Comparison of ENCODE assay signal across 8 cellular contexts in the genomic region with DNA sequence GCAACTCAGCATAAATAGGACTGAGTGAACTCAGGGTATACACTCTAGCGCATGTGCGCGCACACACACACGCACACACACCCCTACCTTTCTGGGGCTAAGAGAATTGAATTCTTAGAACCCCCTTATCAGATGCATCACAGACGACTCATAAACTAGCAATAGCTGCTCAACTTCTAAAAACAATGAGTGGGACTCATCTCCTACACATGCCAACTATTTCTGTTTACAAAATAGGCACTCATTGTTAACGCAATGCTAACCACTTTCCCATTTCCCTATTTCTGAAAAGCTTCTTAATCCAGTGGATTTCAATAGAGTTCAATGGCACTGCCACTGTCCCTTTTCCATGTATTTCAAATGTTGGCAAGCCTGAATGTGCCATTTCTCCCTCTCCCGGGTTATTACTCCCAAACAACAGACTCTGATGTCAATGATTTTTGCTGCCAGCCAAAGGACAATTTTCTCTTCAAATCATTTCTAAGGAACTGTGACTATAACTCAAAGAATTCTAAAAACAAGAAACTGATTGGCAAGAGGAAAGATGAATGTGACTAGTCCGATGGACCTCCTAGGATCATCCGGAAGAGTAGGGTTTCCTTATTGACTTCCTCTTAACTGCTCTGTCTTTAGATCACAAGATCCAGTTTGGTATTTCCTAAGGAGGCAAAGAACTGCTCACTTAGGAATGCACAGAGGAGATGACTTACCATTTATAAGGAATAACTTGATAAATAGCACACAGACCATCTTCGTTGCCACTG. TPM values are rescaled to one million over a fixed set of nuclear protein-coding genes. Genes with fewer than 3 reads are reported as not detected.
DNase-seq lines count a peak whose midpoint lies in the region; ATAC-seq and TF ChIP-seq lines count a peak whose summit lies in the region.

No MANE protein-coding gene starts in this region.

- CTCF ChIA-PET in activated CD8-positive, alpha-beta memory T cell treated with anti-CD3 and anti-CD28 coated beads, Interleukin-2, amount 10 ng/mL, durations not matched to agents 7 days and 5 days (lab: Charles Lee): interaction anchor here (1.1 to 1.9 kb wide), 3 partner anchors 44 to 50 kb away, joined by 3 to 6 read pairs (median 3); no protein-coding TSS in a partner anchor

- 51% methylated on average over 10 of the region's 10 CpGs for WGBS in esophagus muscularis mucosa

- H3K4me1 Mint-ChIP-seq in activated CD8-positive, alpha-beta memory T cell treated with anti-CD3 and anti-CD28 coated beads, Interleukin-2, amount 10 ng/mL, durations not matched to agents 7 days and 5 days: peaks cover 96% of the 10 kb centered on the region

- no peaks in the 10 kb centered on the region for H3K27me3 Mint-ChIP-seq in activated CD8-positive, alpha-beta memory T cell treated with anti-CD3 and anti-CD28 coated beads, Interleukin-2, amount 10 ng/mL, durations not matched to agents 7 days and 5 days

- peaks cover 25% of the 10 kb centered on the region for H3K79me2 ChIP-seq in ACC112 (ENCODE audit: control insufficient read depth, insufficient read depth, low read length, unreplicated experiment)

- H3K27ac ChIP-seq in ACC112 (ENCODE audit: low read depth, low read length) (peak overlapping the region; percentile 99), esophagus muscularis mucosa (replicated peaks in 1 of 4) (peak overlapping the region; percentile 68 to 82 (median 78))

- TF ChIP-seq POLR2A in esophagus muscularis mucosa (IDR thresholded peaks at IDR 0.05; ENCODE audit: low read depth): no peak

- TF ChIP-seq EP300 in esophagus muscularis mucosa (IDR thresholded peaks at IDR 0.05): no peak

- peak; percentile 73 for ATAC-seq in activated CD8-positive, alpha-beta memory T cell treated with anti-CD3 and anti-CD28 coated beads, Interleukin-2, amount 10 ng/mL, durations not matched to agents 7 days and 5 days
- ATAC-seq in GM18858 (IDR thresholded peaks at IDR 0.05; ENCODE audit: unreplicated experiment) (no peak), sciatic nerve (no peak)

- intact Hi-C loops in esophagus muscularis mucosa (cut with DNase I): loop anchor here (5.0 kb wide), 1 partner anchor 42 kb away; no protein-coding TSS in a partner anchor
- intact Hi-C loops in sciatic nerve (cut with DNase I): no loop called here

- H3K4me1 ChIP-seq in ACC112 (ENCODE audit: control insufficient read depth, insufficient read depth, low read length, unreplicated experiment): peaks cover 45% of the 10 kb centered on the region
- H3K4me1 ChIP-seq in esophagus muscularis mucosa: peaks cover 54 to 100% (median 98%) of the 10 kb centered on the region in 4 donors

- peak overlapping the region; percentile 54 for H3K4me3 ChIP-seq in ACC112 (ENCODE audit: low read depth, low read length)
- H3K4me3 ChIP-seq in esophagus muscularis mucosa: no peak overlapping the region

- peak overlapping the region; percentile 65 for H3K4me3 Mint-ChIP-seq in activated CD8-positive, alpha-beta memory T cell treated with anti-CD3 and anti-CD28 coated beads, Interleukin-2, amount 10 ng/mL, durations not matched to agents 7 days and 5 days

- H3K27me3 ChIP-seq in ACC112 (ENCODE audit: insufficient read depth, low read length) (no peaks in the 10 kb centered on the region), esophagus muscularis mucosa (no peaks in the 10 kb centered on the region)

- no peaks in the 10 kb centered on the region for H3K9me3 Mint-ChIP-seq in activated CD8-positive, alpha-beta memory T cell treated with anti-CD3 and anti-CD28 coated beads, Interleukin-2, amount 10 ng/mL, durations not matched to agents 7 days and 5 days (ENCODE audit: low read depth)

- peak overlapping the region; percentile 94 for H3K27ac Mint-ChIP-seq in activated CD8-positive, alpha-beta memory T cell treated with anti-CD3 and anti-CD28 coated beads, Interleukin-2, amount 10 ng/mL, durations not matched to agents 7 days and 5 days

- H3K9me3 ChIP-seq in esophagus muscularis mucosa: no peaks in the 10 kb centered on the region

- peaks cover 20% of the 10 kb centered on the region for H3K36me3 ChIP-seq in ACC112 (ENCODE audit: insufficient read depth, low read length)
- H3K36me3 ChIP-seq in esophagus muscularis mucosa: peaks cover 0 to 6% (median 0%) of the 10 kb centered on the region in 4 donors

- TF ChIP-seq CTCF in esophagus muscularis mucosa (IDR thresholded peaks at IDR 0.05): no peak

- H3K36me3 Mint-ChIP-seq in activated CD8-positive, alpha-beta memory T cell treated with anti-CD3 and anti-CD28 coated beads, Interleukin-2, amount 10 ng/mL, durations not matched to agents 7 days and 5 days: peaks cover 76% of the 10 kb centered on the region

- DNase-seq in LHCN-M2 (ENCODE audit: low read depth) (peak; percentile 86), esophagus muscularis mucosa (ENCODE audit: extremely low spot score) (no peak), NCI-H2196 (lab: John Stamatoyannopoulos, UW; ENCODE audit: unreplicated experiment) (no peak), sciatic nerve (ENCODE audit: low spot score) (no peak)
- peak; percentile 91 for DNase-seq in activated CD8-positive, alpha-beta memory T cell treated with anti-CD3 and anti-CD28 coated beads, Interleukin-2, amount 10 ng/mL, durations not matched to agents 7 days and 5 days
- DNase-seq in stimulated activated CD4-positive, alpha-beta T cell treated with anti-CD3 and anti-CD28 coated beads, Interleukin-15, amount 100 ng/mL, for 1 hour (ENCODE audit: low read depth in 1 of 2, low spot score in 1 of 2): peak; percentile 50 to 64

- no peak overlapping the region for H2AFZ ChIP-seq in ACC112 (ENCODE audit: low read length, unreplicated experiment)

RNA-seq across cellular contexts. Expression of a gene that starts 48.8 kb away (rescaled TPM):
- total RNA-seq in LHCN-M2 (2014; rRNA removed) (89.6 and 118 TPM in 2 replicates), esophagus muscularis mucosa (100 to 1,000 TPM; 173 to 200 (median 193) TPM), sciatic nerve (12.7 TPM)
- polyA plus RNA-seq in LHCN-M2 (2012): 16.3 TPM
- 100 to 1,000 TPM; 149 to 180 TPM for total RNA-seq in activated CD8-positive, alpha-beta memory T cell treated with anti-CD3 and anti-CD28 coated beads, Interleukin-2, amount 10 ng/mL, durations not matched to agents 7 days and 5 days

Comparison
In these comparisons a context has a peak if more than half of its experiments do, and no peak if none do; other contexts are left out.
1. DNase-seq: peak in LHCN-M2 (single experiment), activated CD8-positive, alpha-beta memory T cell treated with anti-CD3 and anti-CD28 coated beads, Interleukin-2, amount 10 ng/mL, durations not matched to agents 7 days and 5 days (single experiment) and stimulated activated CD4-positive, alpha-beta T cell treated with anti-CD3 and anti-CD28 coated beads, Interleukin-15, amount 100 ng/mL, for 1 hour (2 of 2); none in esophagus muscularis mucosa (single experiment), NCI-H2196 (single experiment) and sciatic nerve (single experiment).